Comparison of ENCODE assay signal across 20 cellular contexts in the genomic region with DNA sequence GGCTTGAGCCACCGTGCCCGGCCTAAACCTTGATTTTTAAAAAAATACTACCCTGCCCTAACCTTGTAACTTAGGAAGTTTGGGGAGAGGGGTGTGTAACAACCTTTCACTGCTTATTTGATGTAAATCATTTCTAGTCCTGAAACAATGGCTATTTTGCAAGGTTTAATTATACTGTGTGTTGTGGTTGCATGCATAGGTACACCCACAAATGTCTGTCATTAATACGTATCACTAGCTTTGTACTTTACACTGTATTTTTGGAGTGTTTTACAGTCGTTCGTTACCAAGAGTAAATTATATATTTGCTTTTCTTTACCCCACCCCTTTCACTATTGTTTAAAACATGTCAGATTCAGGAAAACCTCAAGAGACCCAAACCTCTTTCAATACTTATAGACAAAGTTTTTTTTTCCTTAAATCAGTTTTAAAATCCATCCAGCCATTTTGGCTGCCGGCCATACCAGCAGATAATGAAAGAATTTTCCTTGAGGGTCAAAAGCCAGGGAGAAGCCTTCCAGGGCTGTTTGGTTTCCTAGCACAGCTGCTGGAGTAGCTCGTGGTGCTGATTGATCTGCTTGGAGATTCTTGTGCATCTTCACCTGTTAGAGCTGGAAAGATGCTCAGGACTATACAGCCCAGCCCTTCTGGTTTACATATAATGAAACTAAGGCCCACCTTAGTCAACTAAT. TPM values are rescaled to one million over a fixed set of nuclear protein-coding genes. Genes with fewer than 3 reads are reported as not detected.
DNase-seq lines count a peak whose midpoint lies in the region; FAIRE-seq and TF ChIP-seq lines count a peak whose summit lies in the region.
"Had no signal": no experiment of that assay in that cellular context is flagged by ENCODE, and none has a peak within 500 bp of the region (broad histone marks: within the 10 kb centered on the region; RNA-seq: fewer than 3 reads in every experiment).

No MANE protein-coding gene starts in this region.

- H3K4me1 Mint-ChIP-seq in CD14-positive monocyte = peaks cover 60% of the 10 kb centered on the region

- H3F3A ChIP-seq in Loucy (ENCODE audit: low read depth) = peaks cover 9% of the 10 kb centered on the region; the same call in 1 of the 2 replicates

- 49 to 57% methylated on average over 7 of the region's 7 CpGs for WGBS in testis, 2 donors
- WGBS in prostate gland = 35% methylated on average over 7 of the region's 7 CpGs

- no peak for DNase-seq in CD14-positive monocyte (ENCODE audit: low spot score)
- DNase-seq in testis = peak; percentile 26
- DNase-seq in activated naive CD4-positive, alpha-beta T cell treated with Interleukin-2 at 50 U/mL for 16 hours = no peak
- DNase-seq in D721Med (ENCODE audit: insufficient read length, low spot score) = no peak
- no peak for DNase-seq in prostate gland (ENCODE audit: low spot score)
- DNase-seq: 8988T; CD8-positive, alpha-beta T cell; COR-L47; GM23248 had no signal

- TF ChIP-seq POLR2A in testis (IDR thresholded peaks at IDR 0.05) (no peak), prostate gland (IDR thresholded peaks at IDR 0.05) (no peak)

- peaks cover 56% of the 10 kb centered on the region for H3K79me2 ChIP-seq in Loucy (ENCODE audit: insufficient read depth, low read length)

- peak overlapping the region; percentile 99 for H3K27ac ChIP-seq in neutrophil
- no peak overlapping the region for H3K27ac ChIP-seq in testis
- no peak overlapping the region for H3K27ac ChIP-seq in prostate gland
- H3K27ac ChIP-seq: BLaER1, GM23248 had no signal

- TF ChIP-seq CTCF in CD14-positive monocyte (IDR thresholded peaks at IDR 0.05) (no peak), Loucy (conservative IDR thresholded peaks at IDR 0.05; ENCODE audit: low read length) (no peak), neutrophil (IDR thresholded peaks at IDR 0.05) (no peak), testis (IDR thresholded peaks at IDR 0.05) (no peak), D721Med (IDR thresholded peaks at IDR 0.05; ENCODE audit: insufficient read depth, missing control alignments) (no peak), prostate gland (IDR thresholded peaks at IDR 0.05) (no peak)

- peaks cover 0 to 5% (median 3%) of the 10 kb centered on the region in 7 donors for H3K9me3 Mint-ChIP-seq in CD14-positive monocyte
- H3K9me3 Mint-ChIP-seq: CD8-positive, alpha-beta T cell; IgD-negative memory B cell had no signal

- H3K36me3 Mint-ChIP-seq in CD14-positive monocyte = peaks cover 16 to 22% of the 10 kb centered on the region in 2 donors
- H3K36me3 Mint-ChIP-seq: CD8-positive, alpha-beta T cell had no signal

- H3K27ac Mint-ChIP-seq in CD14-positive monocyte = peak overlapping the region in 4 of 7 donors; percentile 33 to 79 (median 55)
- H3K27ac Mint-ChIP-seq: CD8-positive, alpha-beta T cell had no signal

- H3K9me3 ChIP-seq in Loucy (ENCODE audit: insufficient read depth, low read depth, low read length) (no peaks in the 10 kb centered on the region), neutrophil (no peaks in the 10 kb centered on the region), testis (no peaks in the 10 kb centered on the region), prostate gland (no peaks in the 10 kb centered on the region)
- H3K9me3 ChIP-seq: BLaER1, HAP-1 had no signal

- no peaks in the 10 kb centered on the region for H3K9me2 ChIP-seq in Loucy (replicated peaks; ENCODE audit: low read depth, low read length)

- H3K36me3 ChIP-seq in Loucy (ENCODE audit: insufficient read depth, low read length) = no peaks in the 10 kb centered on the region
- H3K36me3 ChIP-seq in neutrophil = no peaks in the 10 kb centered on the region
- no peaks in the 10 kb centered on the region for H3K36me3 ChIP-seq in testis (ENCODE audit: low read depth, missing control alignments)
- no peaks in the 10 kb centered on the region for H3K36me3 ChIP-seq in prostate gland
- H3K36me3 ChIP-seq: BLaER1, HAP-1 had no signal

- FAIRE-seq in D721Med (lab: Jason Lieb, UNC) = no peak
- FAIRE-seq: G401.6, GM12891, GM19239, HepG2 had no signal

- peaks cover 52% of the 10 kb centered on the region for H3K4me1 ChIP-seq in Loucy (ENCODE audit: insufficient read depth, low read length, poor library complexity, severe bottlenecking)
- H3K4me1 ChIP-seq in neutrophil (ENCODE audit: control insufficient read depth in 1 of 2, insufficient read depth in 1 of 2, low read depth in 1 of 2, low read length in 1 of 2) = peaks cover 48 to 67% of the 10 kb centered on the region in 2 experiments
- no peaks in the 10 kb centered on the region for H3K4me1 ChIP-seq in testis
- no peaks in the 10 kb centered on the region for H3K4me1 ChIP-seq in prostate gland (replicated peaks)
- H3K4me1 ChIP-seq: BLaER1, HAP-1 had no signal

- no peak overlapping the region for H3K4me3 Mint-ChIP-seq in CD14-positive monocyte
- H3K4me3 Mint-ChIP-seq: CD8-positive, alpha-beta T cell; IgD-negative memory B cell had no signal

- H3K4me3 ChIP-seq in Loucy (ENCODE audit: low read length, poor library complexity, severe bottlenecking) (no peak overlapping the region), neutrophil (ENCODE audit: low read depth in 1 of 2, low read length in 1 of 2) (no peak overlapping the region), testis (no peak overlapping the region), prostate gland (no peak overlapping the region)
- H3K4me3 ChIP-seq: BLaER1, GM23248, HAP-1 had no signal

- no peaks in the 10 kb centered on the region for H3K27me3 ChIP-seq in Loucy (ENCODE audit: insufficient read depth, low read length, poor library complexity, severe bottlenecking)
- H3K27me3 ChIP-seq in neutrophil = no peaks in the 10 kb centered on the region
- no peaks in the 10 kb centered on the region for H3K27me3 ChIP-seq in testis
- no peaks in the 10 kb centered on the region for H3K27me3 ChIP-seq in prostate gland (replicated peaks; ENCODE audit: insufficient read depth)
- H3K27me3 ChIP-seq: BLaER1 had no signal

- H2AFZ ChIP-seq in Loucy (ENCODE audit: low read length) = no peak overlapping the region
- H2AFZ ChIP-seq: GM23248 had no signal

- no peaks in the 10 kb centered on the region for H4K20me1 ChIP-seq in Loucy (ENCODE audit: insufficient read depth, low read length, poor library complexity, severe bottlenecking)
- H4K20me1 ChIP-seq: BLaER1 had no signal

- intact Hi-C loops in CD14-positive monocyte (cut with micrococcal nuclease) = no loop called here
- intact Hi-C loops in testis (cut with DNase I; ENCODE audit: low total_unique reads) = no loop called here
- intact Hi-C loops in prostate gland (cut with DNase I) = no loop called here

- H3K9ac ChIP-seq in Loucy (ENCODE audit: low read depth, low read length, poor library complexity, severe bottlenecking) = peak overlapping the region; percentile 2
- H3K9ac ChIP-seq: BLaER1, GM23248 had no signal

- H3K4me2 ChIP-seq in Loucy (ENCODE audit: low read depth, low read length, poor library complexity, severe bottlenecking) = peak overlapping the region; percentile 59
- H3K4me2 ChIP-seq: BLaER1 had no signal

- H3K27me3 Mint-ChIP-seq in CD14-positive monocyte (ENCODE audit: low read depth in 3 of 3) = peaks cover 0 to 2% (median 0%) of the 10 kb centered on the region in 3 donors
- H3K27me3 Mint-ChIP-seq: IgD-negative memory B cell had no signal

RNA-seq across cellular contexts. Expression of a gene that starts 50.7 kb away (rescaled TPM):
- polyA plus RNA-seq in CD14-positive monocyte (10 to 100 TPM; 46.8 to 95.4 TPM), testis (ENCODE audit: insufficient read depth, low read depth, low replicate concordance) (46.7 TPM)
- total RNA-seq in testis (10 to 100 TPM; 51.4 to 63.9 TPM), prostate gland (10 to 100 TPM; 24.6 to 35.5 TPM)
- total RNA-seq: A673, GM23248 had no signal
- polyA plus RNA-seq: AG04450, GM23248 had no signal
